Comparison of ENCODE assay signal across 18 cellular contexts in the genomic region with DNA sequence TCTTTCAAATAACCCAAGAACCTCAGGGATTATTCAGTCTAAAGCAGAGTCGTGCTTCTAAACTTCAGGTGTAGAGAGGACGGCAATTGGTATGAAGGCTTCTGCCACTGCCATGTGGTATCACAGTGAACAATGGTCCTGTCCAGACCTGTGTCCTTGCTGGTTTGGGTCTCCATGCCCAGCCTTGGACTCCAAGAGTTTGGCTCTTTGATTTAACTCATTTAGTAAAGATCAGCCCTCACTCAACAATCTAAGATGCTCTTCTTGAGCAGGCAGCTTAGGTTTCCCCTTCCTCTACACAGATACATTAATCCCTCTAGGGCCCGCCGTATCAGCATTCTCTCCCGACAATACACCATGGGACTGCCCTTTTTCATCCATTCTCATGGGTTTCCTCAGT.
DNase-seq lines count a peak whose midpoint lies in the region; ATAC-seq and TF ChIP-seq lines count a peak whose summit lies in the region.
"Had no signal": no experiment of that assay in that cellular context is flagged by ENCODE, and none has a peak within 500 bp of the region (broad histone marks: within the 10 kb centered on the region; RNA-seq: fewer than 3 reads in every experiment).

No MANE protein-coding gene starts in this region.

- H3K9me3 ChIP-seq in IMR-90 (ENCODE audit: control insufficient read depth, insufficient read depth, low read length): no peaks in the 10 kb centered on the region
- H3K9me3 ChIP-seq: BE2C had no signal

- no peak for ATAC-seq in IMR-90 (ENCODE audit: low read depth)
- ATAC-seq: Panc1 had no signal

- DNase-seq in activated CD4-positive, alpha-beta memory T cell treated with anti-CD3 and anti-CD28 coated beads, Interleukin-2, amount 10 ng/mL, durations not matched to agents 7 days and 5 days: no peak
- no peak for DNase-seq in activated CD4-positive, alpha-beta memory T cell treated with anti-CD3 and anti-CD28 coated beads for 36 hours
- DNase-seq in IMR-90 (no peak), posterior vena cava (ENCODE audit: low spot score) (peak; percentile 68), dorsolateral prefrontal cortex (no peak), SKM-1 (lab: John Stamatoyannopoulos, UW; ENCODE audit: unreplicated experiment) (no peak)
- no peak for DNase-seq in activated T-helper 2 cell treated with anti-CD3 and anti-CD28 coated beads, Interferon-gamma antibody, Interleukin-2, Interleukin-4, amounts not matched to agents 10 μg/mL and 5 μg/mL and 100 μg/mL, durations not matched to agents 14 hours and 24 hours and 36 hours (ENCODE audit: low spot score)
- DNase-seq: BE2C, COR-L47, DMS79, Karpas-422, MV-4-11, NCI-H1105 treated with DMSO at 0.1 percent for 48 hours, NCI-H2029 treated with DMSO at 0.1 percent for 48 hours, NCI-H226, NCI-H510A treated with DMSO at 0.1 percent for 48 hours, NCI-H748 treated with DMSO at 0.1 percent for 48 hours had no signal

- no peak overlapping the region for H3K9ac ChIP-seq in IMR-90 (ENCODE audit: low read depth, low read length)

- no peaks in the 10 kb centered on the region for H3K79me1 ChIP-seq in IMR-90 (ENCODE audit: low read depth in 1 of 2, low read length in 2 of 2)

- peak overlapping the region; percentile 88 for H3K27ac Mint-ChIP-seq in activated CD4-positive, alpha-beta memory T cell treated with anti-CD3 and anti-CD28 coated beads, Interleukin-2, amount 10 ng/mL, durations not matched to agents 7 days and 5 days
- H3K27ac Mint-ChIP-seq in activated CD4-positive, alpha-beta memory T cell treated with anti-CD3 and anti-CD28 coated beads for 36 hours: no peak overlapping the region
- peak overlapping the region; percentile 85 for H3K27ac Mint-ChIP-seq in activated T-helper 2 cell treated with anti-CD3 and anti-CD28 coated beads, Interferon-gamma antibody, Interleukin-2, Interleukin-4, amounts not matched to agents 10 μg/mL and 5 μg/mL and 100 μg/mL, durations not matched to agents 14 hours and 24 hours and 36 hours

- H2BK15ac ChIP-seq in IMR-90 (ENCODE audit: low read depth, low read length): peak overlapping the region; percentile 82; the same call in 1 of the 3 replicates

- H3K4me3 ChIP-seq in IMR-90 (ENCODE audit: insufficient read depth, low read depth, low read length) (no peak overlapping the region), dorsolateral prefrontal cortex (no peak overlapping the region)

- H3K27ac ChIP-seq in IMR-90 (ENCODE audit: insufficient read depth, low read length) (no peak overlapping the region), dorsolateral prefrontal cortex (no peak overlapping the region)

- H3K36me3 Mint-ChIP-seq in activated CD4-positive, alpha-beta memory T cell treated with anti-CD3 and anti-CD28 coated beads, Interleukin-2, amount 10 ng/mL, durations not matched to agents 7 days and 5 days (ENCODE audit: low read depth): peaks cover 18% of the 10 kb centered on the region
- H3K36me3 Mint-ChIP-seq in activated CD4-positive, alpha-beta memory T cell treated with anti-CD3 and anti-CD28 coated beads for 36 hours: no peaks in the 10 kb centered on the region
- no peaks in the 10 kb centered on the region for H3K36me3 Mint-ChIP-seq in activated T-helper 2 cell treated with anti-CD3 and anti-CD28 coated beads, Interferon-gamma antibody, Interleukin-2, Interleukin-4, amounts not matched to agents 10 μg/mL and 5 μg/mL and 100 μg/mL, durations not matched to agents 14 hours and 24 hours and 36 hours (ENCODE audit: low read depth)

- H2BK5ac ChIP-seq in IMR-90 (ENCODE audit: low read depth, low read length, poor library complexity, severe bottlenecking): no peak overlapping the region

- H3K36me3 ChIP-seq in IMR-90 (ENCODE audit: control insufficient read depth, insufficient read depth, low read length): no peaks in the 10 kb centered on the region
- H3K36me3 ChIP-seq: BE2C had no signal

- no peak for TF ChIP-seq RAD21 in IMR-90 (IDR thresholded peaks at IDR 0.05; ENCODE audit: low read length)

- in situ Hi-C loops in IMR-90 (cut with MboI; ENCODE audit: low sequenced_read_pairs): no loop called here

- dilution Hi-C loops in IMR-90 (cut with HindIII; ENCODE audit: low sequenced_read_pairs, unreplicated experiment): no loop called here

- H4K5ac ChIP-seq in IMR-90 (ENCODE audit: low read depth, low read length): no peak overlapping the region; the same call in 1 of the 2 replicates

- no peak overlapping the region for H3K4ac ChIP-seq in IMR-90 (ENCODE audit: low read depth, low read length)

- peaks cover 2% of the 10 kb centered on the region for H3K27me3 Mint-ChIP-seq in activated CD4-positive, alpha-beta memory T cell treated with anti-CD3 and anti-CD28 coated beads, Interleukin-2, amount 10 ng/mL, durations not matched to agents 7 days and 5 days
- no peaks in the 10 kb centered on the region for H3K27me3 Mint-ChIP-seq in activated CD4-positive, alpha-beta memory T cell treated with anti-CD3 and anti-CD28 coated beads for 36 hours
- H3K27me3 Mint-ChIP-seq in activated T-helper 2 cell treated with anti-CD3 and anti-CD28 coated beads, Interferon-gamma antibody, Interleukin-2, Interleukin-4, amounts not matched to agents 10 μg/mL and 5 μg/mL and 100 μg/mL, durations not matched to agents 14 hours and 24 hours and 36 hours (ENCODE audit: low read depth): no peaks in the 10 kb centered on the region

- H3K4me3 Mint-ChIP-seq in activated CD4-positive, alpha-beta memory T cell treated with anti-CD3 and anti-CD28 coated beads, Interleukin-2, amount 10 ng/mL, durations not matched to agents 7 days and 5 days: no peak overlapping the region
- H3K4me3 Mint-ChIP-seq in activated CD4-positive, alpha-beta memory T cell treated with anti-CD3 and anti-CD28 coated beads for 36 hours: no peak overlapping the region
- no peak overlapping the region for H3K4me3 Mint-ChIP-seq in activated T-helper 2 cell treated with anti-CD3 and anti-CD28 coated beads, Interferon-gamma antibody, Interleukin-2, Interleukin-4, amounts not matched to agents 10 μg/mL and 5 μg/mL and 100 μg/mL, durations not matched to agents 14 hours and 24 hours and 36 hours (ENCODE audit: low read depth)

- no peak overlapping the region for H2BK120ac ChIP-seq in IMR-90 (ENCODE audit: low read depth, low read length)

- POLR2A ChIA-PET in activated CD4-positive, alpha-beta memory T cell treated with anti-CD3 and anti-CD28 coated beads, Interleukin-2, amount 10 ng/mL, durations not matched to agents 7 days and 5 days (lab: Charles Lee): interaction anchor here (0.9 to 4.0 kb wide), 6 partner anchors 9 to 65 kb away, joined by 3 to 56 read pairs (median 14); no protein-coding TSS in a partner anchor
- POLR2A ChIA-PET in activated CD4-positive, alpha-beta memory T cell treated with anti-CD3 and anti-CD28 coated beads for 36 hours (lab: Charles Lee): no interaction called here
- POLR2A ChIA-PET in IMR-90 (lab: Charles Lee; ENCODE audit: unreplicated experiment): no interaction called here

- peaks cover 78% of the 10 kb centered on the region for H3K4me1 Mint-ChIP-seq in activated CD4-positive, alpha-beta memory T cell treated with anti-CD3 and anti-CD28 coated beads, Interleukin-2, amount 10 ng/mL, durations not matched to agents 7 days and 5 days
- peaks cover 38% of the 10 kb centered on the region for H3K4me1 Mint-ChIP-seq in activated CD4-positive, alpha-beta memory T cell treated with anti-CD3 and anti-CD28 coated beads for 36 hours (ENCODE audit: low read depth)
- peaks cover 76% of the 10 kb centered on the region for H3K4me1 Mint-ChIP-seq in activated T-helper 2 cell treated with anti-CD3 and anti-CD28 coated beads, Interferon-gamma antibody, Interleukin-2, Interleukin-4, amounts not matched to agents 10 μg/mL and 5 μg/mL and 100 μg/mL, durations not matched to agents 14 hours and 24 hours and 36 hours (ENCODE audit: low read depth)

- H3K27me3 ChIP-seq in IMR-90 (ENCODE audit: control insufficient read depth, insufficient read depth, low read length) (no peaks in the 10 kb centered on the region), dorsolateral prefrontal cortex (no peaks in the 10 kb centered on the region)
- H3K27me3 ChIP-seq: BE2C had no signal

- no peak overlapping the region for H2AK9ac ChIP-seq in IMR-90 (replicated peaks; ENCODE audit: low read depth, low read length, poor library complexity)

- no TSS peak for BruUV-seq in IMR-90 (replicated peaks; lab: Mats Ljungman, UMichigan)

- no peak overlapping the region for H3K56ac ChIP-seq in IMR-90 (ENCODE audit: extremely low read depth, insufficient read depth, low read length)

- peaks cover 2% of the 10 kb centered on the region; the same call in 1 of the 2 replicates for H3K9me1 ChIP-seq in IMR-90 (ENCODE audit: insufficient read depth, low read length)

- no peaks in the 10 kb centered on the region for H4K20me1 ChIP-seq in IMR-90 (ENCODE audit: insufficient read depth, low read length)

- no CpG with 5 or more reads among the region's 5 CpGs for WGBS in IMR-90 (ENCODE audit: extremely low coverage in 2 of 2, insufficient read length in 1 of 2), 2 experiments

- no peak overlapping the region for H3K14ac ChIP-seq in IMR-90 (replicated peaks; ENCODE audit: low read depth, low read length)

- peaks cover 10% of the 10 kb centered on the region for H3K9me3 Mint-ChIP-seq in activated CD4-positive, alpha-beta memory T cell treated with anti-CD3 and anti-CD28 coated beads, Interleukin-2, amount 10 ng/mL, durations not matched to agents 7 days and 5 days
- no peaks in the 10 kb centered on the region for H3K9me3 Mint-ChIP-seq in activated CD4-positive, alpha-beta memory T cell treated with anti-CD3 and anti-CD28 coated beads for 36 hours
- H3K9me3 Mint-ChIP-seq in activated T-helper 2 cell treated with anti-CD3 and anti-CD28 coated beads, Interferon-gamma antibody, Interleukin-2, Interleukin-4, amounts not matched to agents 10 μg/mL and 5 μg/mL and 100 μg/mL, durations not matched to agents 14 hours and 24 hours and 36 hours: peaks cover 4% of the 10 kb centered on the region

- TF ChIP-seq CTCF in IMR-90 (conservative IDR thresholded peaks at IDR 0.05; ENCODE audit: low read depth, low read length): no peak
- no peak for TF ChIP-seq CTCF in dorsolateral prefrontal cortex (IDR thresholded peaks at IDR 0.05 in 54 of 56, conservative IDR thresholded peaks at IDR 0.05 in 2 of 56; ENCODE audit: low read depth in 1 of 56, partially characterized antibody in 56 of 56)

- intact Hi-C loops in activated CD4-positive, alpha-beta memory T cell treated with anti-CD3 and anti-CD28 coated beads for 36 hours (cut with micrococcal nuclease): no loop called here
- intact Hi-C loops in IMR-90 (cut with micrococcal nuclease): no loop called here
- intact Hi-C loops in activated T-helper 2 cell treated with anti-CD3 and anti-CD28 coated beads, Interferon-gamma antibody, Interleukin-2, Interleukin-4, amounts not matched to agents 10 μg/mL and 5 μg/mL and 100 μg/mL, durations not matched to agents 14 hours and 24 hours and 36 hours (cut with micrococcal nuclease): no loop called here
- intact Hi-C loops in posterior vena cava (cut with DNase I): no loop called here
- intact Hi-C loops in dorsolateral prefrontal cortex (cut with DNase I): no loop called here

- H2BK20ac ChIP-seq in IMR-90 (ENCODE audit: low read depth, low read length): no peak overlapping the region

- H3K23ac ChIP-seq in IMR-90 (ENCODE audit: low read depth, low read length): no peak overlapping the region

- H2AK5ac ChIP-seq in IMR-90 (ENCODE audit: low read depth, low read length): no peak overlapping the region

- no peak overlapping the region for H4K91ac ChIP-seq in IMR-90 (ENCODE audit: insufficient read depth, low read depth, low read length)

- 0 out of 2 replicates have a peak overlapping the region, but pooled peaks have one; percentile 50 for H3K18ac ChIP-seq in IMR-90 (ENCODE audit: low read depth, low read length)

- CTCF ChIA-PET in activated CD4-positive, alpha-beta memory T cell treated with anti-CD3 and anti-CD28 coated beads, Interleukin-2, amount 10 ng/mL, durations not matched to agents 7 days and 5 days (lab: Charles Lee): interaction anchor here (1.1 to 2.7 kb wide), 3 partner anchors 23 to 73 kb away, joined by 3 to 12 read pairs (median 3); no protein-coding TSS in a partner anchor
- CTCF ChIA-PET in activated CD4-positive, alpha-beta memory T cell treated with anti-CD3 and anti-CD28 coated beads for 36 hours (lab: Charles Lee): interaction anchor here (0.8 to 2.2 kb wide), 2 partner anchors 24 to 28 kb away, joined by 3 to 6 read pairs; no protein-coding TSS in a partner anchor
- CTCF ChIA-PET in IMR-90 (lab: Yijun Ruan, JAX): interaction anchor here (0.7 kb wide), 1 partner anchor 41 kb away, joined by 3 read pairs; no protein-coding TSS in a partner anchor

- H2AFZ ChIP-seq in IMR-90 (replicated peaks; ENCODE audit: low read length, poor library complexity): no peak overlapping the region

- no peak overlapping the region for H4K8ac ChIP-seq in IMR-90 (ENCODE audit: low read depth in 2 of 2, low read length in 2 of 2)

- no peak overlapping the region for H3K4me2 ChIP-seq in IMR-90 (ENCODE audit: low read depth, low read length)

- no peak for TF ChIP-seq POLR2A in IMR-90 (IDR thresholded peaks at IDR 0.05; ENCODE audit: low read depth, low read length)

- peaks cover 7% of the 10 kb centered on the region; the same call in 1 of the 2 replicates for H3K4me1 ChIP-seq in IMR-90 (ENCODE audit: control insufficient read depth, insufficient read depth, low read length)
